24 cellular contexts compared by ENCODE assay signal in genomic region chr4:99411041-99411440, GRCh38. TPM values are rescaled to one million over a fixed set of nuclear protein-coding genes. Genes with fewer than 3 reads are reported as not detected.
DNase-seq lines count a peak whose midpoint lies in the region; ATAC-seq and TF ChIP-seq lines count a peak whose summit lies in the region.
"Had no signal": no experiment of that assay in that cellular context is flagged by ENCODE, and none has a peak within 500 bp of the region (broad histone marks: within the 10 kb centered on the region; RNA-seq: fewer than 3 reads in every experiment).

No MANE protein-coding gene starts in this region.

- no peak overlapping the region for H3K27ac ChIP-seq in foreskin keratinocyte
- no peak overlapping the region for H3K27ac ChIP-seq in naive thymus-derived CD4-positive, alpha-beta T cell (ENCODE audit: low read depth, low read length)
- H3K27ac ChIP-seq: A549; BLaER1 treated with 17β-estradiol and CSF1 and Interleukin-3, amounts not matched to agents 10 nM and 100 nM; GM23248 had no signal

- no peaks in the 10 kb centered on the region for H3K4me1 Mint-ChIP-seq in naive thymus-derived CD4-positive, alpha-beta T cell
- H3K4me1 Mint-ChIP-seq: CD14-positive monocyte; CD8-positive, alpha-beta memory T cell had no signal

- TF ChIP-seq CTCF in foreskin keratinocyte (conservative IDR thresholded peaks at IDR 0.05): no peak

- H3K4me3 ChIP-seq in naive thymus-derived CD4-positive, alpha-beta T cell (ENCODE audit: low read length): no peak overlapping the region
- H3K4me3 ChIP-seq: A549; BLaER1 treated with 17β-estradiol and CSF1 and Interleukin-3, amounts not matched to agents 10 nM and 100 nM; GM12878; GM23248 had no signal

- no peaks in the 10 kb centered on the region for H3K27me3 ChIP-seq in foreskin keratinocyte
- H3K27me3 ChIP-seq in naive thymus-derived CD4-positive, alpha-beta T cell (ENCODE audit: control insufficient read depth in 2 of 2, insufficient read depth in 2 of 2, low read length in 2 of 2): no peaks in the 10 kb centered on the region
- H3K27me3 ChIP-seq: BE2C; BLaER1 treated with 17β-estradiol and CSF1 and Interleukin-3, amounts not matched to agents 10 nM and 100 nM had no signal

- H3K36me3 ChIP-seq in naive thymus-derived CD4-positive, alpha-beta T cell (ENCODE audit: control insufficient read depth in 2 of 3, insufficient read depth in 3 of 3, low read length in 3 of 3): no peaks in the 10 kb centered on the region
- H3K36me3 ChIP-seq: BE2C; BLaER1 treated with 17β-estradiol and CSF1 and Interleukin-3, amounts not matched to agents 10 nM and 100 nM had no signal

- CTCF ChIA-PET in naive thymus-derived CD4-positive, alpha-beta T cell (lab: Charles Lee): interaction anchor here (1.2 kb wide), 1 partner anchor 16 kb away, joined by 4 read pairs; no protein-coding TSS in a partner anchor

- ATAC-seq in GM18511 (IDR thresholded peaks at IDR 0.05; ENCODE audit: unreplicated experiment) (peak; percentile 67), GM18870 (IDR thresholded peaks at IDR 0.05; ENCODE audit: unreplicated experiment) (peak; percentile 57), foreskin keratinocyte (peak; percentile 29), HG03045 (IDR thresholded peaks at IDR 0.05; ENCODE audit: unreplicated experiment) (no peak)
- no peak for ATAC-seq in naive thymus-derived CD4-positive, alpha-beta T cell
- ATAC-seq: A549, GM12878 had no signal

- DNase-seq in foreskin keratinocyte: peak in 1 of 2 donors; percentile 60
- no peak for DNase-seq in effector CD4-positive, alpha-beta T cell
- DNase-seq in naive thymus-derived CD4-positive, alpha-beta T cell: no peak
- DNase-seq: 8988T; ACHN; AML-193; BE2C; CD4-positive, alpha-beta T cell; CD8-positive, alpha-beta memory T cell; DMS 273 treated with DMSO at 0.1 percent for 48 hours; DMS79; EL; GDM1; GM23248; H7; HCEC 1CT had no signal

- peaks cover 9% of the 10 kb centered on the region for H3K4me1 ChIP-seq in foreskin keratinocyte
- no peaks in the 10 kb centered on the region for H3K4me1 ChIP-seq in naive thymus-derived CD4-positive, alpha-beta T cell (ENCODE audit: control insufficient read depth in 2 of 2, insufficient read depth in 2 of 2, low read length in 2 of 2)
- H3K4me1 ChIP-seq: A549; BE2C; BLaER1 treated with 17β-estradiol and CSF1 and Interleukin-3, amounts not matched to agents 10 nM and 100 nM had no signal

- no peaks in the 10 kb centered on the region for H3K36me3 Mint-ChIP-seq in naive thymus-derived CD4-positive, alpha-beta T cell
- H3K36me3 Mint-ChIP-seq: CD14-positive monocyte; CD8-positive, alpha-beta memory T cell had no signal

- POLR2A ChIA-PET in naive thymus-derived CD4-positive, alpha-beta T cell (lab: Charles Lee): no interaction called here

- intact Hi-C loops in naive thymus-derived CD4-positive, alpha-beta T cell (cut with micrococcal nuclease): no loop called here

- H3K9me3 Mint-ChIP-seq in naive thymus-derived CD4-positive, alpha-beta T cell: no peaks in the 10 kb centered on the region
- H3K9me3 Mint-ChIP-seq: CD4-positive, alpha-beta T cell; CD8-positive, alpha-beta memory T cell had no signal

- no peak overlapping the region for H3K4me3 Mint-ChIP-seq in naive thymus-derived CD4-positive, alpha-beta T cell
- H3K4me3 Mint-ChIP-seq: CD14-positive monocyte; CD4-positive, alpha-beta T cell; CD8-positive, alpha-beta memory T cell had no signal

- H3K27ac Mint-ChIP-seq in naive thymus-derived CD4-positive, alpha-beta T cell: no peak overlapping the region
- H3K27ac Mint-ChIP-seq: CD4-positive, alpha-beta T cell; CD8-positive, alpha-beta memory T cell had no signal

- H3K27me3 Mint-ChIP-seq in naive thymus-derived CD4-positive, alpha-beta T cell: peaks cover 0 to 14% (median 0%) of the 10 kb centered on the region in 5 donors
- H3K27me3 Mint-ChIP-seq: CD4-positive, alpha-beta T cell; CD8-positive, alpha-beta memory T cell had no signal

- H3K9me3 ChIP-seq in naive thymus-derived CD4-positive, alpha-beta T cell (ENCODE audit: control insufficient read depth in 2 of 3, low read length in 3 of 3): no peaks in the 10 kb centered on the region
- H3K9me3 ChIP-seq: A549; BE2C; BLaER1 treated with 17β-estradiol and CSF1 and Interleukin-3, amounts not matched to agents 10 nM and 100 nM had no signal

RNA-seq across cellular contexts. Expression of gene ADH7, which starts 24.1 kb away (rescaled TPM):
- total RNA-seq in foreskin keratinocyte: not detected in 2 replicates
- not detected in 2 replicates for polyA plus RNA-seq in foreskin keratinocyte
- not detected for total RNA-seq in naive thymus-derived CD4-positive, alpha-beta T cell
- polyA plus RNA-seq in naive thymus-derived CD4-positive, alpha-beta T cell: not detected
- total RNA-seq: CD4-positive, alpha-beta T cell; CD8-positive, alpha-beta memory T cell; GM12878; GM23248; H1; H7 had no signal
- polyA plus RNA-seq: A549; CD14-positive monocyte; CD8-positive, alpha-beta memory T cell; GM12878; GM23248; H1 had no signal

RNA-seq across cellular contexts. Expression of gene ADH1C, which starts 58.5 kb away (rescaled TPM):
- not detected in 2 replicates for total RNA-seq in foreskin keratinocyte
- not detected in 2 replicates for polyA plus RNA-seq in foreskin keratinocyte
- total RNA-seq in naive thymus-derived CD4-positive, alpha-beta T cell: not detected
- polyA plus RNA-seq in naive thymus-derived CD4-positive, alpha-beta T cell: not detected
- total RNA-seq: CD4-positive, alpha-beta T cell; CD8-positive, alpha-beta memory T cell; GM23248; H1; H7 had no signal
- polyA plus RNA-seq: A549; CD14-positive monocyte; CD8-positive, alpha-beta memory T cell; GM23248; H1 had no signal

Comparison
In these comparisons a context has a peak if more than half of its experiments do, and no peak if none do; other contexts are left out.
1. ATAC-seq: peak in GM18511 (single experiment), GM18870 (single experiment) and foreskin keratinocyte (single experiment); none in naive thymus-derived CD4-positive, alpha-beta T cell (single experiment) and HG03045 (single experiment).